In the genomic region with DNA sequence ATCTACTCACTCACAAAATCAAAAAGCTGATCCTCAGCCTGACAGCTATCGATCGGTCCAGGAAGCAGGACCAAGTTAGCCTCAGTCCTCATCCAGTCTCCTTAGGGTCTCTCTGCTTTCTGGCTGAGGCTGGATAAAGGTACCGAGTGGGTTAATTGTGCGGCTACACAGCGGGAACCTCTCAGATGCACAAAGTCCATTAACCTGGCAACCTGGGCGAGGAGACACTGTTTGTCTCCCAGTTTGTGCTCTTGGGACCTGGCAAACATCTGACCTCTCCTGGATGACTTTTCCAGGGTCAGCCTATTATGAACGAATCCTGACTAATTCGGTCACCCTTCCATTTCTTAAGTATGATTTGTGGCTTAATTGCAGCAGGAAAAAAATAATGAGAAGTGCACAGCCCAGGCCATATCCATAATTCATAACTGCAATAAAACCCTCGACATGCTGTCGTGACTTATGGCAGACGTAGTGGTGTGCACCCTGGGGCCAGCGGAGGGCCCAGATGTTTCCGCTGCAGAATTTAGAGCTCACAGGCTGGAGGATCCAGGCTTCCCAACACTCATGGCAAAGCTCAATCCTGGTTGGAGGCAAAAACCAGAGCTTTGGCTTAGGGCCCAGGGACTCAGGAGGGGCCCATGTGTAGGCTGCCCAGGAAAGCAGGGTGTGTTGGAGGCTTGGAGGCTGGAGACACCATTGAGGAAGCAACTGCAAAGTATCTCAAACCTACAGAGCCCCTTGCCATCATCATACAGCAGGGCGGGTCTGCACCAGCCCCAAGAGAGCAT, we compare ENCODE assay signal across 1 cellular context.
TF ChIP-seq lines count a peak whose summit lies in the region.

No MANE protein-coding gene starts in this region.

TF ChIP-seq in HepG2, 621 proteins besides CTCF, POLR2A, EP300 and RAD21 (continued from another document and continues in another):
- TF ChIP-seq ZNF318 (CRISPR knock-in tag; IDR thresholded peaks at IDR 0.05) (no peak), RERE (CRISPR knock-in tag; IDR thresholded peaks at IDR 0.05; ENCODE audit: low read depth) (0 out of 2 replicates have a peak, but pooled peaks have one; percentile 47), RXRA (CRISPR knock-in tag; IDR thresholded peaks at IDR 0.05) (peak; percentile 65; the same call in 1 of the 2 replicates), DMAP1 (CRISPR knock-in tag; IDR thresholded peaks at IDR 0.05) (no peak), ZNF614 (CRISPR knock-in tag; IDR thresholded peaks at IDR 0.05; ENCODE audit: borderline replicate concordance) (peak; percentile 57; the same call in 1 of the 2 replicates), ZNF367 (CRISPR knock-in tag; IDR thresholded peaks at IDR 0.05; ENCODE audit: borderline replicate concordance) (no peak), RCOR2 (CRISPR knock-in tag; IDR thresholded peaks at IDR 0.05) (no peak), ZKSCAN1 (IDR thresholded peaks at IDR 0.05; ENCODE audit: low read length) (no peak), ZNF142 (CRISPR knock-in tag; IDR thresholded peaks at IDR 0.05) (no peak), ETV6 (CRISPR knock-in tag; conservative IDR thresholded peaks at IDR 0.05) (no peak), FOXP1 (IDR thresholded peaks at IDR 0.05) (no peak), FOXP1 (CRISPR knock-in tag; IDR thresholded peaks at IDR 0.05) (peak; percentile 30; the same call in 1 of the 2 replicates), ZNF383 (CRISPR knock-in tag; IDR thresholded peaks at IDR 0.05; ENCODE audit: borderline replicate concordance) (no peak), PPARG (CRISPR knock-in tag; conservative IDR thresholded peaks at IDR 0.05) (no peak), MAFG (CRISPR knock-in tag; IDR thresholded peaks at IDR 0.05) (no peak)
